1 cellular context compared by ENCODE assay signal in genomic region chr1:33346921-33347649, GRCh38.
TF ChIP-seq lines count a peak whose summit lies in the region.

No MANE protein-coding gene starts in this region.

TF ChIP-seq in HepG2, 621 proteins besides CTCF, POLR2A, EP300 and RAD21 (continued from another document and continues in another):
- no peak for TF ChIP-seq ZNF646 (CRISPR knock-in tag; IDR thresholded peaks at IDR 0.05)
- no peak for TF ChIP-seq ARNT2 (CRISPR knock-in tag; IDR thresholded peaks at IDR 0.05; ENCODE audit: low read depth)
- TF ChIP-seq GATAD1 (CRISPR knock-in tag; IDR thresholded peaks at IDR 0.05): peak; percentile 42; the same call in 1 of the 2 replicates
- no peak for TF ChIP-seq PRPF4 (IDR thresholded peaks at IDR 0.05; ENCODE audit: low read depth, low read length, poor library complexity, severe bottlenecking)
- no peak for TF ChIP-seq THYN1 (CRISPR knock-in tag; IDR thresholded peaks at IDR 0.05; ENCODE audit: borderline replicate concordance, low read depth)
- TF ChIP-seq ZEB1 (IDR thresholded peaks at IDR 0.05; ENCODE audit: insufficient replicate concordance, low read depth): peak; percentile 68
- TF ChIP-seq, protein P1, sequence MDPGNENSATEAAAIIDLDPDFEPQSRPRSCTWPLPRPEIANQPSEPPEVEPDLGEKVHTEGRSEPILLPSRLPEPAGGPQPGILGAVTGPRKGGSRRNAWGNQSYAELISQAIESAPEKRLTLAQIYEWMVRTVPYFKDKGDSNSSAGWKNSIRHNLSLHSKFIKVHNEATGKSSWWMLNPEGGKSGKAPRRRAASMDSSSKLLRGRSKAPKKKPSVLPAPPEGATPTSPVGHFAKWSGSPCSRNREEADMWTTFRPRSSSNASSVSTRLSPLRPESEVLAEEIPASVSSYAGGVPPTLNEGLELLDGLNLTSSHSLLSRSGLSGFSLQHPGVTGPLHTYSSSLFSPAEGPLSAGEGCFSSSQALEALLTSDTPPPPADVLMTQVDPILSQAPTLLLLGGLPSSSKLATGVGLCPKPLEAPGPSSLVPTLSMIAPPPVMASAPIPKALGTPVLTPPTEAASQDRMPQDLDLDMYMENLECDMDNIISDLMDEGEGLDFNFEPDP (CRISPR knock-in tag; conservative IDR thresholded peaks at IDR 0.05): no peak
- no peak for TF ChIP-seq ZNF687 (CRISPR knock-in tag; IDR thresholded peaks at IDR 0.05)
- TF ChIP-seq, protein P2, sequence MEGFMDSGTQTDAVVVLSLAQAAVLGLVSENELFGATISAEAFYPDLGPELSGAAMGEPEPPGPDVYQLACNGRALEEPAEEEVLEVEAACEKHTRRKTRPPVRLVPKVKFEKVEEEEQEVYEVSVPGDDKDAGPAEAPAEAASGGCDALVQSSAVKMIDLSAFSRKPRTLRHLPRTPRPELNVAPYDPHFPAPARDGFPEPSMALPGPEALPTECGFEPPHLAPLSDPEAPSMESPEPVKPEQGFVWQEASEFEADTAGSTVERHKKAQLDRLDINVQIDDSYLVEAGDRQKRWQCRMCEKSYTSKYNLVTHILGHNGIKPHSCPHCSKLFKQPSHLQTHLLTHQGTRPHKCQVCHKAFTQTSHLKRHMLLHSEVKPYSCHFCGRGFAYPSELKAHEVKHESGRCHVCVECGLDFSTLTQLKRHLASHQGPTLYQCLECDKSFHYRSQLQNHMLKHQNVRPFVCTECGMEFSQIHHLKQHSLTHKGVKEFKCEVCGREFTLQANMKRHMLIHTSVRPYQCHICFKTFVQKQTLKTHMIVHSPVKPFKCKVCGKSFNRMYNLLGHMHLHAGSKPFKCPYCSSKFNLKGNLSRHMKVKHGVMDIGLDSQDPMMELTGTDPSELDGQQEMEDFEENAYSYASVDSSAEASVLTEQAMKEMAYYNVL (CRISPR knock-in tag; IDR thresholded peaks at IDR 0.05; ENCODE audit: borderline replicate concordance): peak; percentile 89; the same call in 1 of the 2 replicates
- TF ChIP-seq BATF2 (CRISPR knock-in tag; IDR thresholded peaks at IDR 0.05): no peak
- TF ChIP-seq TMF1 (CRISPR knock-in tag; IDR thresholded peaks at IDR 0.05; ENCODE audit: low read depth): no peak
- TF ChIP-seq RBM39 (IDR thresholded peaks at IDR 0.05; ENCODE audit: low read depth, low read length, poor library complexity, severe bottlenecking): no peak
- TF ChIP-seq ZUFSP (CRISPR knock-in tag; IDR thresholded peaks at IDR 0.05; ENCODE audit: borderline replicate concordance): no peak
- peak; percentile 9; the same call in 1 of the 2 replicates for TF ChIP-seq MXD4 (CRISPR knock-in tag; IDR thresholded peaks at IDR 0.05)
- no peak for TF ChIP-seq CC2D1A (CRISPR knock-in tag; IDR thresholded peaks at IDR 0.05)
- TF ChIP-seq NR2F1 (CRISPR knock-in tag; IDR thresholded peaks at IDR 0.05): no peak
- no peak for TF ChIP-seq NPAS2 (CRISPR knock-in tag; IDR thresholded peaks at IDR 0.05; ENCODE audit: borderline replicate concordance)
- 0 out of 2 replicates have a peak, but pooled peaks have one; percentile 60 for TF ChIP-seq ZBTB20 (CRISPR knock-in tag; IDR thresholded peaks at IDR 0.05; ENCODE audit: borderline replicate concordance, low read depth)
- TF ChIP-seq ZNF44 (CRISPR knock-in tag; IDR thresholded peaks at IDR 0.05): no peak
- TF ChIP-seq ZSCAN29 (CRISPR knock-in tag; conservative IDR thresholded peaks at IDR 0.05): peak; percentile 73
- TF ChIP-seq, protein P3, sequence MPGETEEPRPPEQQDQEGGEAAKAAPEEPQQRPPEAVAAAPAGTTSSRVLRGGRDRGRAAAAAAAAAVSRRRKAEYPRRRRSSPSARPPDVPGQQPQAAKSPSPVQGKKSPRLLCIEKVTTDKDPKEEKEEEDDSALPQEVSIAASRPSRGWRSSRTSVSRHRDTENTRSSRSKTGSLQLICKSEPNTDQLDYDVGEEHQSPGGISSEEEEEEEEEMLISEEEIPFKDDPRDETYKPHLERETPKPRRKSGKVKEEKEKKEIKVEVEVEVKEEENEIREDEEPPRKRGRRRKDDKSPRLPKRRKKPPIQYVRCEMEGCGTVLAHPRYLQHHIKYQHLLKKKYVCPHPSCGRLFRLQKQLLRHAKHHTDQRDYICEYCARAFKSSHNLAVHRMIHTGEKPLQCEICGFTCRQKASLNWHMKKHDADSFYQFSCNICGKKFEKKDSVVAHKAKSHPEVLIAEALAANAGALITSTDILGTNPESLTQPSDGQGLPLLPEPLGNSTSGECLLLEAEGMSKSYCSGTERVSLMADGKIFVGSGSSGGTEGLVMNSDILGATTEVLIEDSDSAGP (CRISPR knock-in tag; IDR thresholded peaks at IDR 0.05; ENCODE audit: borderline replicate concordance): no peak
- no peak for TF ChIP-seq ZNF704 (CRISPR knock-in tag; IDR thresholded peaks at IDR 0.05; ENCODE audit: borderline replicate concordance)
- TF ChIP-seq ZSCAN30 (CRISPR knock-in tag; IDR thresholded peaks at IDR 0.05): no peak
- peak; percentile 72; the same call in 1 of the 2 replicates for TF ChIP-seq THAP9 (CRISPR knock-in tag; IDR thresholded peaks at IDR 0.05; ENCODE audit: borderline replicate concordance)
- peak; percentile 28; the same call in 1 of the 2 replicates for TF ChIP-seq SIX1 (CRISPR knock-in tag; IDR thresholded peaks at IDR 0.05; ENCODE audit: borderline replicate concordance)
- no peak for TF ChIP-seq PLRG1 (conservative IDR thresholded peaks at IDR 0.05)
- no peak for TF ChIP-seq TBP (CRISPR knock-in tag; IDR thresholded peaks at IDR 0.05)
- TF ChIP-seq, protein P4, sequence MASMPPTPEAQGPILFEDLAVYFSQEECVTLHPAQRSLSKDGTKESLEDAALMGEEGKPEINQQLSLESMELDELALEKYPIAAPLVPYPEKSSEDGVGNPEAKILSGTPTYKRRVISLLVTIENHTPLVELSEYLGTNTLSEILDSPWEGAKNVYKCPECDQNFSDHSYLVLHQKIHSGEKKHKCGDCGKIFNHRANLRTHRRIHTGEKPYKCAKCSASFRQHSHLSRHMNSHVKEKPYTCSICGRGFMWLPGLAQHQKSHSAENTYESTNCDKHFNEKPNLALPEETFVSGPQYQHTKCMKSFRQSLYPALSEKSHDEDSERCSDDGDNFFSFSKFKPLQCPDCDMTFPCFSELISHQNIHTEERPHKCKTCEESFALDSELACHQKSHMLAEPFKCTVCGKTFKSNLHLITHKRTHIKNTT (CRISPR knock-in tag; IDR thresholded peaks at IDR 0.05): no peak
- peak; percentile 36 for TF ChIP-seq KLF6 (CRISPR knock-in tag; IDR thresholded peaks at IDR 0.05)
- TF ChIP-seq CAMTA2 (CRISPR knock-in tag; IDR thresholded peaks at IDR 0.05; ENCODE audit: borderline replicate concordance): no peak
- no peak for TF ChIP-seq PCBP1 (IDR thresholded peaks at IDR 0.05; ENCODE audit: borderline replicate concordance, low read depth, low read length)
- no peak for TF ChIP-seq KDM5B (CRISPR knock-in tag; IDR thresholded peaks at IDR 0.05; ENCODE audit: borderline replicate concordance)
